10 cellular contexts compared by ENCODE assay signal in the genomic region with DNA sequence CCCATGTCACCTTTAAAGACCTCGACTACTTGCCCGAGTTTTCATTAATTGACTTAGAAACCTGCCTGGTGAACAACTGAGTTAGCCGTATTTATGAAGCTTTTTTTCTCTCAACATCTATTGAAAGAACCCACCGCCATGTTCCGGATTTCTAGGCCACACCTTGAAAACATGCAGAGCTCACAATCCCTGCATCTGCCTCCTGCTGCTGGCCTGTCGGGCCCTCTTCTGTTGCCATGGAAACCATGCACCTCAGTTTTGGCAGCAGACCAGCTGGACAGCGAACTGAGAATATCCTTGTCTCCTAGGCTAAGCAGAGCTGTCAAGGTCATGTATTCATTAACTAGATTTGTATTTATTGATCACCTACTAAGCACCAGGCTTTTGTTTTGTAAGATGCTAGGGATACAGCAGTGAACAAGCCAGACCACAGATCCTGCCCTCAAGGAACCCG. TPM values are rescaled to one million over a fixed set of nuclear protein-coding genes. Genes with fewer than 3 reads are reported as not detected.
A peak's percentile ranks its signal among the peaks of the same experiment; 100 is the strongest.
DNase-seq lines count a peak whose midpoint lies in the region; ATAC-seq lines count a peak whose summit lies in the region.
"Had no signal": no experiment of that assay in that cellular context is flagged by ENCODE, and none has a peak within 500 bp of the region (broad histone marks: within the 10 kb centered on the region; RNA-seq: fewer than 3 reads in every experiment).

No MANE protein-coding gene starts in this region.

- no peak overlapping the region for H3K4me3 ChIP-seq in H7 (ENCODE audit: insufficient read depth, low read depth, low read length)
- H3K4me3 ChIP-seq: coronary artery had no signal

- no peaks in the 10 kb centered on the region for H3K27me3 ChIP-seq in H7 (ENCODE audit: control insufficient read depth, insufficient read depth, low read length)

- ATAC-seq in HG03457 (IDR thresholded peaks at IDR 0.05; ENCODE audit: unreplicated experiment) (no peak), GM21786 (IDR thresholded peaks at IDR 0.05; ENCODE audit: unreplicated experiment) (no peak)
- ATAC-seq: T-helper 17 cell had no signal

- DNase-seq in H7 (peak; percentile 74), NCI-H2171 (lab: John Stamatoyannopoulos, UW) (peak; percentile 46), cerebellar nuclear complex (lab: John Stamatoyannopoulos, UW) (peak; percentile 34 to 86), renal cortical epithelial cell (ENCODE audit: low read depth) (peak; percentile 57), kidney glomerular epithelial cell (lab: John Stamatoyannopoulos, UW) (no peak)
- DNase-seq: MV-4-11, T-helper 17 cell had no signal

- H3K36me3 ChIP-seq in H7 (replicated peaks; ENCODE audit: control insufficient read depth, insufficient read depth, low read length) = no peaks in the 10 kb centered on the region

RNA-seq across cellular contexts. Expression of gene PATZ1, which starts 4.3 kb away (rescaled TPM):
- total RNA-seq in H7 (2014; rRNA removed; shearing (Covaris generic)) = 43.0 and 44.2 TPM in 2 replicates
- 17.7 and 19.2 TPM in 2 replicates for total RNA-seq in renal cortical epithelial cell

RNA-seq across cellular contexts. Expression of gene DRG1, which starts 49.0 kb away (rescaled TPM):
- 75.9 and 99.9 TPM in 2 replicates for total RNA-seq in H7 (2014; rRNA removed; shearing (Covaris generic))
- 60.2 and 66.2 TPM in 2 replicates for total RNA-seq in renal cortical epithelial cell

RNA-seq across cellular contexts. Expression of gene PIK3IP1, which starts 58.1 kb away (rescaled TPM):
- total RNA-seq in H7 (2014; rRNA removed; shearing (Covaris generic)) = 0.76 and 3.9 TPM in 2 replicates
- 28.5 and 30.9 TPM in 2 replicates for total RNA-seq in renal cortical epithelial cell
